16 cellular contexts compared by ENCODE assay signal in the genomic region with DNA sequence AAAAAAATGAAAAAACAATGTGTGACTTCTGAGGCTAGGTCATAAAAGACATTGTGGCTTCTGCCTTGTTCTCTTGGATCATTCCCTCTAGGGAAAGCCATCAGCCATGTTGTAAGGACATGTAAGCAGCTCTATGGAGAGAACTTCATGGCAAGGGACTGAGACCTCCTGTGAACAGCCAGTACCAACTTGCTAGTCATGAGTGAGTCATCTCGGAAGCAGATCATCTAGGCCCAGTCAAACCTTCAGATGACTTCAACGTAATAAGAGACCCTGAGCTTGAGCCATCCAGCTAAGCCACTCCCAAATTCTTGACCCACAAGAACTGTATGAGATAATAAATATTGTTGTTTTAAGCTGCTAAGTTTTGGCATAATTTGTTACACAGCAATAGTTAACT. TPM values are rescaled to one million over a fixed set of nuclear protein-coding genes. Genes with fewer than 3 reads are reported as not detected.
A peak's percentile ranks its signal among the peaks of the same experiment; 100 is the strongest.
DNase-seq lines count a peak whose midpoint lies in the region; ATAC-seq and TF ChIP-seq lines count a peak whose summit lies in the region.
"Had no signal": no experiment of that assay in that cellular context is flagged by ENCODE, and none has a peak within 500 bp of the region (broad histone marks: within the 10 kb centered on the region; RNA-seq: fewer than 3 reads in every experiment).

No MANE protein-coding gene starts in this region.

- TF ChIP-seq CTCF in AG09309 (IDR thresholded peaks at IDR 0.05; ENCODE audit: control insufficient read depth, insufficient read depth, low read depth, low read length, missing control alignments) (no peak), astrocyte of the spinal cord (IDR thresholded peaks at IDR 0.05; ENCODE audit: low read depth, low read length) (no peak), gastroesophageal sphincter (IDR thresholded peaks at IDR 0.05) (no peak), upper lobe of right lung (IDR thresholded peaks at IDR 0.05) (no peak)

- H3K27me3 ChIP-seq in gastroesophageal sphincter (no peaks in the 10 kb centered on the region), upper lobe of right lung (no peaks in the 10 kb centered on the region)
- H3K27me3 ChIP-seq: Peyer's patch had no signal

- DNase-seq in AG09309 (ENCODE audit: low read depth) (peak; percentile 29), HT1080 (ENCODE audit: low read depth) (peak; percentile 90), astrocyte of the spinal cord (ENCODE audit: low read depth, low spot score) (peak; percentile 81), glomerular visceral epithelial cell (ENCODE audit: extremely low spot score) (peak; percentile 44), upper lobe of right lung (no peak), T-helper 2 cell (no peak)
- DNase-seq: activated CD4-positive, alpha-beta memory T cell treated with anti-CD3 and anti-CD28 coated beads, Interleukin-2, amount 10 ng/mL, durations not matched to agents 7 days and 5 days; activated effector memory CD4-positive, alpha-beta T cell treated with anti-CD3 and anti-CD28 coated beads, Interleukin-2, amount 50 U/mL, for 16 hours; NCI-H1417; NCI-H510A; Peyer's patch; T-helper 9 cell had no signal

- H3K27ac ChIP-seq in gastroesophageal sphincter, result no peak overlapping the region
- H3K27ac ChIP-seq in upper lobe of right lung, result no peak overlapping the region

- TF ChIP-seq POLR2A in gastroesophageal sphincter (IDR thresholded peaks at IDR 0.05), result no peak

- no peak for TF ChIP-seq EP300 in gastroesophageal sphincter (IDR thresholded peaks at IDR 0.05)

- in situ Hi-C loops in astrocyte of the spinal cord (cut with HindIII; ENCODE audit: low sequenced_read_pairs), result no loop called here

- no peaks in the 10 kb centered on the region for H3K9me3 ChIP-seq in gastroesophageal sphincter
- H3K9me3 ChIP-seq in upper lobe of right lung, result no peaks in the 10 kb centered on the region
- H3K9me3 ChIP-seq: Peyer's patch had no signal

- ATAC-seq in gastroesophageal sphincter (no peak), HG03442 (IDR thresholded peaks at IDR 0.05; ENCODE audit: unreplicated experiment) (no peak), upper lobe of right lung (no peak)

- H3K4me3 ChIP-seq in AG09309 (ENCODE audit: control insufficient read depth, low read depth, low read length), result no peak overlapping the region
- no peak overlapping the region for H3K4me3 ChIP-seq in astrocyte of the spinal cord (ENCODE audit: low read depth, low read length)
- no peak overlapping the region for H3K4me3 ChIP-seq in gastroesophageal sphincter
- H3K4me3 ChIP-seq in upper lobe of right lung, result no peak overlapping the region
- H3K4me3 ChIP-seq: Peyer's patch had no signal

- H3K4me1 ChIP-seq in gastroesophageal sphincter (peaks cover 0 to 13% (median 5%) of the 10 kb centered on the region in 3 donors), upper lobe of right lung (peaks cover 11% of the 10 kb centered on the region)

- WGBS in gastroesophageal sphincter (ENCODE audit: low coverage in 1 of 2), 2 donors, result 64 to 80% methylated on average over 2 of the region's 2 CpGs

- H3K36me3 ChIP-seq in gastroesophageal sphincter (peaks cover 0 to 16% of the 10 kb centered on the region in 2 donors), upper lobe of right lung (no peaks in the 10 kb centered on the region)
- H3K36me3 ChIP-seq: Peyer's patch had no signal

- intact Hi-C loops in upper lobe of right lung (cut with DNase I), result no loop called here

RNA-seq across cellular contexts. Expression of a gene that starts 4.9 kb away (rescaled TPM):
- total RNA-seq in HT1080 (2014; rRNA removed; shearing (Covaris generic)), result 24.0 and 31.1 TPM in 2 replicates
- 17.5 and 17.9 TPM in 2 replicates for polyA plus RNA-seq in HT1080 (2015; cell fraction: cytosol; rRNA removed)
- 12.4 and 12.7 TPM in 2 replicates for polyA plus RNA-seq in HT1080 (2015; cell fraction: nucleus; rRNA removed)
- total RNA-seq in gastroesophageal sphincter (10 to 100 TPM in 2 of 4 donors, 1 to 10 TPM in 2; 9.0 to 21.8 (median 10.8) TPM), upper lobe of right lung (10.2 TPM)

RNA-seq across cellular contexts. Expression of a gene that starts 15.3 kb away (rescaled TPM):
- total RNA-seq in HT1080 (2014; rRNA removed; shearing (Covaris generic)), result 34.1 and 43.8 TPM in 2 replicates
- polyA plus RNA-seq in HT1080 (2015; cell fraction: cytosol; rRNA removed), result 27.5 and 30.9 TPM in 2 replicates
- 151 and 163 TPM in 2 replicates for polyA plus RNA-seq in HT1080 (2015; cell fraction: nucleus; rRNA removed)
- total RNA-seq in gastroesophageal sphincter (100 to 1,000 TPM in 2 of 4 donors, 10 to 100 TPM in 2; 39.0 to 135 (median 84.2) TPM), upper lobe of right lung (110 TPM)

RNA-seq across cellular contexts. Expression of a gene that starts 21.0 kb away (rescaled TPM):
- 1.2 TPM in 2 replicates for total RNA-seq in HT1080 (2014; rRNA removed; shearing (Covaris generic))
- 0.38 and 0.86 TPM in 2 replicates for polyA plus RNA-seq in HT1080 (2015; cell fraction: cytosol; rRNA removed)
- 1.7 and 2.0 TPM in 2 replicates for polyA plus RNA-seq in HT1080 (2015; cell fraction: nucleus; rRNA removed)
- total RNA-seq in gastroesophageal sphincter, result 1 to 10 TPM; 1.2 to 5.9 (median 2.0) TPM
- 46.2 TPM for total RNA-seq in upper lobe of right lung

RNA-seq across cellular contexts. Expression of a gene that starts 55.0 kb away (rescaled TPM):
- 0.23 TPM in 1 of 2 replicates, not detected in the other for total RNA-seq in HT1080 (2014; rRNA removed; shearing (Covaris generic))
- 0.03 and 0.08 TPM in 2 replicates for polyA plus RNA-seq in HT1080 (2015; cell fraction: cytosol; rRNA removed)
- polyA plus RNA-seq in HT1080 (2015; cell fraction: nucleus; rRNA removed), result 0.38 and 0.43 TPM in 2 replicates
- total RNA-seq in gastroesophageal sphincter (not detected), upper lobe of right lung (not detected)
- total RNA-seq: activated CD4-positive, alpha-beta memory T cell treated with anti-CD3 and anti-CD28 coated beads, Interleukin-2, amount 10 ng/mL, durations not matched to agents 7 days and 5 days; mononuclear cell had no signal
- polyA plus RNA-seq: BJ had no signal

Comparison
In these comparisons a context has a peak if more than half of its experiments do, and no peak if none do; other contexts are left out.
1. DNase-seq: peak in AG09309 (single experiment), HT1080 (single experiment), astrocyte of the spinal cord (single experiment) and glomerular visceral epithelial cell (single experiment); none in upper lobe of right lung (single experiment) and T-helper 2 cell (0 of 5).